1 cellular context compared by ENCODE assay signal in the genomic region with DNA sequence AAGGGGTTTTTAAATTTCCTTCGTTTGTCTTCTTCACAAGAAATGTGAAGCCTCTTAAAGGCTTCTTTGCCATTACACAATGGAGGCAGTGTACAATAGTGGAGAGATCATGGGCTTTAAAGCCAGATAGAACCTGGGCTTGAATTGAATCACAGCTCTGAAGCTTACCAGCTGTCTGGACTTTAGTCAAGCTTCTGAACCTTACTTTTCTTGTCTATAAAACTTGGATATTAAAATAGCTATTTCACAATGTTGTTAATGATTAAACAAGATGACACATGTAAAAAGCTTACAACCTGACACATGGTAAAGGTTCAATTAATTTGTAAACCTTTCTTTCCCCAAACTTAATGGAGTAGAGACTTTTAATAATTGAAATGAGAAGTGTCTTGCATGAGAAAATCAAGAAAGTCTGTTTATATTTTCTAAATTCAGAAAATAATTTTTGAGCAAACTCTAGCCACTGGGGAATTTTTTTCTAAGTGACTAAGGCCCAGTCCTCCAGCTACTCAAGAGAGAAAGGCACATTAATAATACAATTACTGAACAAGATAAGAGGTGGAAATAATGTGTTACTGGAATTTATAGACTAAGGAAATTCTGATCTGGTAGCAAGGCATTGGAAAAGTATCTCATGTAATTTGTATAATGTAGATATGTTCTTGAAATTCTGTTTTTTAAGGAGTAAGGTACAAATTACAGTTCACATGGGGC.
TF ChIP-seq lines count a peak whose summit lies in the region.

No MANE protein-coding gene starts in this region.

TF ChIP-seq in HepG2, 621 proteins besides CTCF, POLR2A, EP300 and RAD21:
- TF ChIP-seq GATAD2A (CRISPR knock-in tag; IDR thresholded peaks at IDR 0.05) (0 out of 2 replicates have a peak, but pooled peaks have one; percentile 22), ZNF589 (CRISPR knock-in tag; conservative IDR thresholded peaks at IDR 0.05) (no peak), ZNF879 (CRISPR knock-in tag; IDR thresholded peaks at IDR 0.05) (no peak), RARA (CRISPR knock-in tag; IDR thresholded peaks at IDR 0.05) (no peak), ZNF33B (CRISPR knock-in tag; IDR thresholded peaks at IDR 0.05) (no peak), TARDBP (CRISPR knock-in tag; IDR thresholded peaks at IDR 0.05) (no peak), HNRNPH1 (optimal IDR thresholded peaks at IDR 0.05; ENCODE audit: low read depth, low read length) (no peak), TEAD2 (CRISPR knock-in tag; IDR thresholded peaks at IDR 0.05) (no peak), NFRKB (IDR thresholded peaks at IDR 0.05) (no peak), ZNF451 (CRISPR knock-in tag; IDR thresholded peaks at IDR 0.05) (no peak), CBX5 (CRISPR knock-in tag; IDR thresholded peaks at IDR 0.05; ENCODE audit: borderline replicate concordance) (no peak), CEBPG (CRISPR knock-in tag; IDR thresholded peaks at IDR 0.05) (peak; percentile 19; the same call in 1 of the 2 replicates), ZC3H4 (CRISPR knock-in tag; IDR thresholded peaks at IDR 0.05; ENCODE audit: borderline replicate concordance) (no peak), ZMAT3 (CRISPR knock-in tag; conservative IDR thresholded peaks at IDR 0.05) (no peak), CEBPB (IDR thresholded peaks at IDR 0.05; ENCODE audit: borderline replicate concordance, low read depth, low read length) (peak; percentile 65; the same call in 1 of the 2 replicates), ZNF484 (CRISPR knock-in tag; IDR thresholded peaks at IDR 0.05; ENCODE audit: borderline replicate concordance, low read depth) (no peak), TCF7 (IDR thresholded peaks at IDR 0.05; ENCODE audit: low read depth) (no peak), PHB2 (IDR thresholded peaks at IDR 0.05; ENCODE audit: partially characterized antibody) (no peak), HNF4A (CRISPR knock-in tag; IDR thresholded peaks at IDR 0.05) (peak; percentile 62), SAP130 (CRISPR knock-in tag; IDR thresholded peaks at IDR 0.05; ENCODE audit: low read depth) (peak; percentile 47), ARNTL (CRISPR knock-in tag; IDR thresholded peaks at IDR 0.05) (no peak), NCOR1 (IDR thresholded peaks at IDR 0.05; ENCODE audit: borderline replicate concordance, low read length) (peak; percentile 51; the same call in 1 of the 2 replicates), HNF4G (IDR thresholded peaks at IDR 0.05; ENCODE audit: borderline replicate concordance, low read depth, low read length) (peak; percentile 28; the same call in 1 of the 2 replicates), HNF4G (CRISPR knock-in tag; IDR thresholded peaks at IDR 0.05; ENCODE audit: borderline replicate concordance, low read depth) (no peak), RBAK (CRISPR knock-in tag; IDR thresholded peaks at IDR 0.05) (no peak), PCBP1 (IDR thresholded peaks at IDR 0.05; ENCODE audit: borderline replicate concordance, low read depth, low read length) (no peak), ZNF777 (CRISPR knock-in tag; IDR thresholded peaks at IDR 0.05) (no peak)
- TF ChIP-seq, protein P1, sequence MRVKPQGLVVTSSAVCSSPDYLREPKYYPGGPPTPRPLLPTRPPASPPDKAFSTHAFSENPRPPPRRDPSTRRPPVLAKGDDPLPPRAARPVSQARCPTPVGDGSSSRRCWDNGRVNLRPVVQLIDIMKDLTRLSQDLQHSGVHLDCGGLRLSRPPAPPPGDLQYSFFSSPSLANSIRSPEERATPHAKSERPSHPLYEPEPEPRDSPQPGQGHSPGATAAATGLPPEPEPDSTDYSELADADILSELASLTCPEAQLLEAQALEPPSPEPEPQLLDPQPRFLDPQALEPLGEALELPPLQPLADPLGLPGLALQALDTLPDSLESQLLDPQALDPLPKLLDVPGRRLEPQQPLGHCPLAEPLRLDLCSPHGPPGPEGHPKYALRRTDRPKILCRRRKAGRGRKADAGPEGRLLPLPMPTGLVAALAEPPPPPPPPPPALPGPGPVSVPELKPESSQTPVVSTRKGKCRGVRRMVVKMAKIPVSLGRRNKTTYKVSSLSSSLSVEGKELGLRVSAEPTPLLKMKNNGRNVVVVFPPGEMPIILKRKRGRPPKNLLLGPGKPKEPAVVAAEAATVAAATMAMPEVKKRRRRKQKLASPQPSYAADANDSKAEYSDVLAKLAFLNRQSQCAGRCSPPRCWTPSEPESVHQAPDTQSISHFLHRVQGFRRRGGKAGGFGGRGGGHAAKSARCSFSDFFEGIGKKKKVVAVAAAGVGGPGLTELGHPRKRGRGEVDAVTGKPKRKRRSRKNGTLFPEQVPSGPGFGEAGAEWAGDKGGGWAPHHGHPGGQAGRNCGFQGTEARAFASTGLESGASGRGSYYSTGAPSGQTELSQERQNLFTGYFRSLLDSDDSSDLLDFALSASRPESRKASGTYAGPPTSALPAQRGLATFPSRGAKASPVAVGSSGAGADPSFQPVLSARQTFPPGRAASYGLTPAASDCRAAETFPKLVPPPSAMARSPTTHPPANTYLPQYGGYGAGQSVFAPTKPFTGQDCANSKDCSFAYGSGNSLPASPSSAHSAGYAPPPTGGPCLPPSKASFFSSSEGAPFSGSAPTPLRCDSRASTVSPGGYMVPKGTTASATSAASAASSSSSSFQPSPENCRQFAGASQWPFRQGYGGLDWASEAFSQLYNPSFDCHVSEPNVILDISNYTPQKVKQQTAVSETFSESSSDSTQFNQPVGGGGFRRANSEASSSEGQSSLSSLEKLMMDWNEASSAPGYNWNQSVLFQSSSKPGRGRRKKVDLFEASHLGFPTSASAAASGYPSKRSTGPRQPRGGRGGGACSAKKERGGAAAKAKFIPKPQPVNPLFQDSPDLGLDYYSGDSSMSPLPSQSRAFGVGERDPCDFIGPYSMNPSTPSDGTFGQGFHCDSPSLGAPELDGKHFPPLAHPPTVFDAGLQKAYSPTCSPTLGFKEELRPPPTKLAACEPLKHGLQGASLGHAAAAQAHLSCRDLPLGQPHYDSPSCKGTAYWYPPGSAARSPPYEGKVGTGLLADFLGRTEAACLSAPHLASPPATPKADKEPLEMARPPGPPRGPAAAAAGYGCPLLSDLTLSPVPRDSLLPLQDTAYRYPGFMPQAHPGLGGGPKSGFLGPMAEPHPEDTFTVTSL (CRISPR knock-in tag; IDR thresholded peaks at IDR 0.05; ENCODE audit: borderline replicate concordance) = no peak
- TF ChIP-seq, protein P2, sequence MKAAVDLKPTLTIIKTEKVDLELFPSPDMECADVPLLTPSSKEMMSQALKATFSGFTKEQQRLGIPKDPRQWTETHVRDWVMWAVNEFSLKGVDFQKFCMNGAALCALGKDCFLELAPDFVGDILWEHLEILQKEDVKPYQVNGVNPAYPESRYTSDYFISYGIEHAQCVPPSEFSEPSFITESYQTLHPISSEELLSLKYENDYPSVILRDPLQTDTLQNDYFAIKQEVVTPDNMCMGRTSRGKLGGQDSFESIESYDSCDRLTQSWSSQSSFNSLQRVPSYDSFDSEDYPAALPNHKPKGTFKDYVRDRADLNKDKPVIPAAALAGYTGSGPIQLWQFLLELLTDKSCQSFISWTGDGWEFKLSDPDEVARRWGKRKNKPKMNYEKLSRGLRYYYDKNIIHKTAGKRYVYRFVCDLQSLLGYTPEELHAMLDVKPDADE (CRISPR knock-in tag; IDR thresholded peaks at IDR 0.05) = no peak
- TF ChIP-seq, protein P3, sequence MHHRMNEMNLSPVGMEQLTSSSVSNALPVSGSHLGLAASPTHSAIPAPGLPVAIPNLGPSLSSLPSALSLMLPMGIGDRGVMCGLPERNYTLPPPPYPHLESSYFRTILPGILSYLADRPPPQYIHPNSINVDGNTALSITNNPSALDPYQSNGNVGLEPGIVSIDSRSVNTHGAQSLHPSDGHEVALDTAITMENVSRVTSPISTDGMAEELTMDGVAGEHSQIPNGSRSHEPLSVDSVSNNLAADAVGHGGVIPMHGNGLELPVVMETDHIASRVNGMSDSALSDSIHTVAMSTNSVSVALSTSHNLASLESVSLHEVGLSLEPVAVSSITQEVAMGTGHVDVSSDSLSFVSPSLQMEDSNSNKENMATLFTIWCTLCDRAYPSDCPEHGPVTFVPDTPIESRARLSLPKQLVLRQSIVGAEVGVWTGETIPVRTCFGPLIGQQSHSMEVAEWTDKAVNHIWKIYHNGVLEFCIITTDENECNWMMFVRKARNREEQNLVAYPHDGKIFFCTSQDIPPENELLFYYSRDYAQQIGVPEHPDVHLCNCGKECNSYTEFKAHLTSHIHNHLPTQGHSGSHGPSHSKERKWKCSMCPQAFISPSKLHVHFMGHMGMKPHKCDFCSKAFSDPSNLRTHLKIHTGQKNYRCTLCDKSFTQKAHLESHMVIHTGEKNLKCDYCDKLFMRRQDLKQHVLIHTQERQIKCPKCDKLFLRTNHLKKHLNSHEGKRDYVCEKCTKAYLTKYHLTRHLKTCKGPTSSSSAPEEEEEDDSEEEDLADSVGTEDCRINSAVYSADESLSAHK (CRISPR knock-in tag; IDR thresholded peaks at IDR 0.05; ENCODE audit: borderline replicate concordance) = no peak
- TF ChIP-seq, protein P4, sequence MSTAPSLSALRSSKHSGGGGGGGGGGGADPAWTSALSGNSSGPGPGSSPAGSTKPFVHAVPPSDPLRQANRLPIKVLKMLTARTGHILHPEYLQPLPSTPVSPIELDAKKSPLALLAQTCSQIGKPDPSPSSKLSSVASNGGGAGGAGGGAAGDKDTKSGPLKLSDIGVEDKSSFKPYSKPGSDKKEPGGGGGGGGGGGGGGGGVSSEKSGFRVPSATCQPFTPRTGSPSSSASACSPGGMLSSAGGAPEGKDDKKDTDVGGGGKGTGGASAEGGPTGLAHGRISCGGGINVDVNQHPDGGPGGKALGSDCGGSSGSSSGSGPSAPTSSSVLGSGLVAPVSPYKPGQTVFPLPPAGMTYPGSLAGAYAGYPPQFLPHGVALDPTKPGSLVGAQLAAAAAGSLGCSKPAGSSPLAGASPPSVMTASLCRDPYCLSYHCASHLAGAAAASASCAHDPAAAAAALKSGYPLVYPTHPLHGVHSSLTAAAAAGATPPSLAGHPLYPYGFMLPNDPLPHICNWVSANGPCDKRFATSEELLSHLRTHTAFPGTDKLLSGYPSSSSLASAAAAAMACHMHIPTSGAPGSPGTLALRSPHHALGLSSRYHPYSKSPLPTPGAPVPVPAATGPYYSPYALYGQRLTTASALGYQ (CRISPR knock-in tag; IDR thresholded peaks at IDR 0.05) = no peak
- TF ChIP-seq, protein P5, sequence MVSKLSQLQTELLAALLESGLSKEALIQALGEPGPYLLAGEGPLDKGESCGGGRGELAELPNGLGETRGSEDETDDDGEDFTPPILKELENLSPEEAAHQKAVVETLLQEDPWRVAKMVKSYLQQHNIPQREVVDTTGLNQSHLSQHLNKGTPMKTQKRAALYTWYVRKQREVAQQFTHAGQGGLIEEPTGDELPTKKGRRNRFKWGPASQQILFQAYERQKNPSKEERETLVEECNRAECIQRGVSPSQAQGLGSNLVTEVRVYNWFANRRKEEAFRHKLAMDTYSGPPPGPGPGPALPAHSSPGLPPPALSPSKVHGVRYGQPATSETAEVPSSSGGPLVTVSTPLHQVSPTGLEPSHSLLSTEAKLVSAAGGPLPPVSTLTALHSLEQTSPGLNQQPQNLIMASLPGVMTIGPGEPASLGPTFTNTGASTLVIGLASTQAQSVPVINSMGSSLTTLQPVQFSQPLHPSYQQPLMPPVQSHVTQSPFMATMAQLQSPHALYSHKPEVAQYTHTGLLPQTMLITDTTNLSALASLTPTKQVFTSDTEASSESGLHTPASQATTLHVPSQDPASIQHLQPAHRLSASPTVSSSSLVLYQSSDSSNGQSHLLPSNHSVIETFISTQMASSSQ (IDR thresholded peaks at IDR 0.05; ENCODE audit: low read depth) = peak; percentile 63
- TF ChIP-seq, protein P5 (CRISPR knock-in tag; IDR thresholded peaks at IDR 0.05; ENCODE audit: borderline replicate concordance) = no peak; the same call in 1 of the 2 replicates
- TF ChIP-seq, protein P6, sequence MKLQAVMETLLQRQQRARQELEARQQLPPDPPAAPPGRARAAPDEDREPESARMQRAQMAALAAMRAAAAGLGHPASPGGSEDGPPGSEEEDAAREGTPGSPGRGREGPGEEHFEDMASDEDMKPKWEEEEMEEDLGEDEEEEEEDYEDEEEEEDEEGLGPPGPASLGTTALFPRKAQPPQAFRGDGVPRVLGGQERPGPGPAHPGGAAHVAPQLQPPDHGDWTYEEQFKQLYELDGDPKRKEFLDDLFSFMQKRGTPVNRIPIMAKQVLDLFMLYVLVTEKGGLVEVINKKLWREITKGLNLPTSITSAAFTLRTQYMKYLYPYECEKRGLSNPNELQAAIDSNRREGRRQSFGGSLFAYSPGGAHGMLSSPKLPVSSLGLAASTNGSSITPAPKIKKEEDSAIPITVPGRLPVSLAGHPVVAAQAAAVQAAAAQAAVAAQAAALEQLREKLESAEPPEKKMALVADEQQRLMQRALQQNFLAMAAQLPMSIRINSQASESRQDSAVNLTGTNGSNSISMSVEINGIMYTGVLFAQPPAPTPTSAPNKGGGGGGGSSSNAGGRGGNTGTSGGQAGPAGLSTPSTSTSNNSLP (IDR thresholded peaks at IDR 0.05; ENCODE audit: low read depth, low read length) = peak; percentile 74; the same call in 1 of the 2 replicates
- TF ChIP-seq, protein P7, sequence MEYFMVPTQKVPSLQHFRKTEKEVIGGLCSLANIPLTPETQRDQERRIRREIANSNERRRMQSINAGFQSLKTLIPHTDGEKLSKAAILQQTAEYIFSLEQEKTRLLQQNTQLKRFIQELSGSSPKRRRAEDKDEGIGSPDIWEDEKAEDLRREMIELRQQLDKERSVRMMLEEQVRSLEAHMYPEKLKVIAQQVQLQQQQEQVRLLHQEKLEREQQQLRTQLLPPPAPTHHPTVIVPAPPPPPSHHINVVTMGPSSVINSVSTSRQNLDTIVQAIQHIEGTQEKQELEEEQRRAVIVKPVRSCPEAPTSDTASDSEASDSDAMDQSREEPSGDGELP (IDR thresholded peaks at IDR 0.05; ENCODE audit: borderline replicate concordance, low read depth) = peak; percentile 76
TF ChIP-seq in HepG2: peak in this region for 10.
